21 cellular contexts compared by ENCODE assay signal in genomic region chr3:141863497-141863896, GRCh38. TPM values are rescaled to one million over a fixed set of nuclear protein-coding genes. Genes with fewer than 3 reads are reported as not detected.
DNase-seq lines count a peak whose midpoint lies in the region; ATAC-seq, FAIRE-seq and TF ChIP-seq lines count a peak whose summit lies in the region.
"Had no signal": no experiment of that assay in that cellular context is flagged by ENCODE, and none has a peak within 500 bp of the region (broad histone marks: within the 10 kb centered on the region; RNA-seq: fewer than 3 reads in every experiment).

No MANE protein-coding gene starts in this region.

- POLR2A ChIA-PET in endothelial cell of umbilical vein (lab: Charles Lee), result no interaction called here
- POLR2A ChIA-PET in CD4-positive, alpha-beta memory T cell (lab: Charles Lee; ENCODE audit: partially characterized antibody), result no interaction called here

- 25 to 46% methylated on average over 1 of the region's 1 CpG for WGBS in heart right ventricle, 2 donors
- WGBS in gastroesophageal sphincter (ENCODE audit: low coverage in 1 of 2), 2 donors, result 25 to 30% methylated on average over 1 of the region's 1 CpG

- TF ChIP-seq POLR2A in endothelial cell of umbilical vein (IDR thresholded peaks at IDR 0.05; ENCODE audit: low read depth, low read length) (no peak), gastroesophageal sphincter (IDR thresholded peaks at IDR 0.05) (no peak)

- CTCF ChIA-PET in endothelial cell of umbilical vein (lab: Charles Lee), result no interaction called here
- CTCF ChIA-PET in CD4-positive, alpha-beta memory T cell (lab: Charles Lee; ENCODE audit: partially characterized antibody), result no interaction called here

- H3K9me3 Mint-ChIP-seq in CD4-positive, alpha-beta memory T cell, result no peaks in the 10 kb centered on the region
- H3K9me3 Mint-ChIP-seq: activated naive CD4-positive, alpha-beta T cell treated with anti-CD3 and anti-CD28 coated beads for 36 hours; natural killer cell treated with Interleukin-12 subunit alpha and Interleukin-12 subunit beta and Interleukin-15 and Interleukin-18, amount 100 ng/mL, for 72 hours; stimulated activated effector memory CD8-positive, alpha-beta T cell treated with anti-CD3 and anti-CD28 coated beads, Interleukin-12 subunit alpha, Interleukin-12 subunit beta, amount 100 ng/mL, for 72 hours had no signal

- intact Hi-C loops in heart right ventricle (cut with DNase I) (loop anchor here in 2 of 10 donors (5.0 kb wide), 1 partner anchor 66 kb away; no protein-coding TSS in a partner anchor), left cardiac atrium (cut with DNase I) (no loop called here), endothelial cell of umbilical vein (cut with micrococcal nuclease) (no loop called here), sciatic nerve (cut with DNase I) (loop anchor here (10.0 kb wide), 1 partner anchor 1599 kb away; no protein-coding TSS in a partner anchor)
- intact Hi-C loops in CD4-positive, alpha-beta memory T cell (cut with micrococcal nuclease), result no loop called here

- peak; percentile 8 for FAIRE-seq in endothelial cell of umbilical vein (lab: Jason Lieb, UNC)

- ATAC-seq in heart right ventricle (peak in 4 of 8 donors; percentile 28 to 68 (median 48)), left cardiac atrium (no peak), sciatic nerve (peak; percentile 58), gastroesophageal sphincter (no peak)
- ATAC-seq: body of pancreas; natural killer cell treated with Interleukin-12 subunit alpha and Interleukin-12 subunit beta and Interleukin-15 and Interleukin-18, amount 100 ng/mL, for 72 hours; stimulated activated effector memory CD8-positive, alpha-beta T cell treated with anti-CD3 and anti-CD28 coated beads, Interleukin-12 subunit alpha, Interleukin-12 subunit beta, amount 100 ng/mL, for 72 hours had no signal

- H3K79me2 ChIP-seq in endothelial cell of umbilical vein (ENCODE audit: control insufficient read depth, insufficient read depth, low read length), result no peaks in the 10 kb centered on the region

- H3K27me3 ChIP-seq in heart right ventricle (no peaks in the 10 kb centered on the region), endothelial cell of umbilical vein (ENCODE audit: control insufficient read depth in 2 of 2, insufficient read depth in 2 of 2, low read length in 2 of 2) (no peaks in the 10 kb centered on the region), gastroesophageal sphincter (no peaks in the 10 kb centered on the region)
- no peaks in the 10 kb centered on the region for H3K27me3 ChIP-seq in CD4-positive, alpha-beta memory T cell (ENCODE audit: insufficient read depth, low read length)
- H3K27me3 ChIP-seq: BE2C, body of pancreas had no signal

- dilution Hi-C loops in endothelial cell of umbilical vein (cut with MboI; ENCODE audit: extremely low pct_ligation_motif_present, low sequenced_read_pairs), result no loop called here

- H3K27ac ChIP-seq in heart right ventricle (peak overlapping the region in 7 of 10 donors; percentile 4 to 77 (median 19)), endothelial cell of umbilical vein (ENCODE audit: insufficient read depth, low read depth, low read length) (no peak overlapping the region), gastroesophageal sphincter (no peak overlapping the region)
- H3K27ac ChIP-seq in CD4-positive, alpha-beta memory T cell (ENCODE audit: low read depth, low read length), result no peak overlapping the region
- H3K27ac ChIP-seq: PC-9 had no signal

- no peak overlapping the region for H3K27ac Mint-ChIP-seq in CD4-positive, alpha-beta memory T cell
- H3K27ac Mint-ChIP-seq: activated naive CD4-positive, alpha-beta T cell treated with anti-CD3 and anti-CD28 coated beads for 36 hours; natural killer cell treated with Interleukin-12 subunit alpha and Interleukin-12 subunit beta and Interleukin-15 and Interleukin-18, amount 100 ng/mL, for 72 hours; stimulated activated effector memory CD8-positive, alpha-beta T cell treated with anti-CD3 and anti-CD28 coated beads, Interleukin-12 subunit alpha, Interleukin-12 subunit beta, amount 100 ng/mL, for 72 hours had no signal

- H3K27me3 Mint-ChIP-seq in CD4-positive, alpha-beta memory T cell, result no peaks in the 10 kb centered on the region

- H3K9me3 ChIP-seq in heart right ventricle (no peaks in the 10 kb centered on the region), endothelial cell of umbilical vein (replicated peaks; ENCODE audit: control insufficient read depth, insufficient read depth, low read length) (no peaks in the 10 kb centered on the region), gastroesophageal sphincter (no peaks in the 10 kb centered on the region)
- no peaks in the 10 kb centered on the region for H3K9me3 ChIP-seq in CD4-positive, alpha-beta memory T cell (ENCODE audit: control insufficient read depth in 1 of 2, low read length in 2 of 2)
- H3K9me3 ChIP-seq: BE2C, body of pancreas had no signal

- no peak overlapping the region for H3K4me2 ChIP-seq in endothelial cell of umbilical vein (ENCODE audit: insufficient read depth, low read length)
- H3K4me2 ChIP-seq: PC-9 had no signal

- H3K4me3 ChIP-seq in heart right ventricle (no peak overlapping the region), endothelial cell of umbilical vein (replicated peaks in 1 of 3; ENCODE audit: insufficient read depth in 1 of 3, low read depth in 1 of 3, low read length in 3 of 3) (no peak overlapping the region), gastroesophageal sphincter (no peak overlapping the region)
- no peak overlapping the region for H3K4me3 ChIP-seq in CD4-positive, alpha-beta memory T cell (ENCODE audit: low read length in 2 of 2)
- H3K4me3 ChIP-seq: body of pancreas, PC-9 had no signal

- no peak overlapping the region for H2AFZ ChIP-seq in endothelial cell of umbilical vein (ENCODE audit: low read depth, low read length)
- H2AFZ ChIP-seq: PC-9 had no signal

- no peaks in the 10 kb centered on the region for H4K20me1 ChIP-seq in endothelial cell of umbilical vein (replicated peaks; ENCODE audit: control insufficient read depth, extremely low read depth, insufficient read depth, low read length)

- DNase-seq in heart right ventricle (no peak), left cardiac atrium (no peak), SIG-M5 treated with dmso at 0.1 percent for 504 hours (lab: John Stamatoyannopoulos, UW; ENCODE audit: unreplicated experiment) (peak; percentile 89), endothelial cell of umbilical vein (ENCODE audit: low read depth, low spot score) (peak; percentile 30), sciatic nerve (ENCODE audit: low spot score) (no peak), NCI-H748 (lab: John Stamatoyannopoulos, UW; ENCODE audit: unreplicated experiment) (no peak)
- DNase-seq in CD4-positive, alpha-beta memory T cell, result no peak
- DNase-seq: activated CD4-positive, CD25-positive, alpha-beta regulatory T cell treated with anti-CD3 and anti-CD28 coated beads, Interleukin-2, amount 50 U/mL, for 72 hours; activated naive CD4-positive, alpha-beta T cell treated with anti-CD3 and anti-CD28 coated beads for 36 hours; activated T-cell treated with anti-CD3 and anti-CD28 coated beads, Interleukin-2, amount 50 U/mL, for 48 hours; BE2C; body of pancreas; Calu3; foreskin melanocyte; NCI-H524 treated with DMSO at 0.1 percent for 48 hours; PC-9; posterior cingulate gyrus; T-helper 9 cell had no signal

- H3K4me3 Mint-ChIP-seq in CD4-positive, alpha-beta memory T cell, result no peak overlapping the region
- H3K4me3 Mint-ChIP-seq: activated naive CD4-positive, alpha-beta T cell treated with anti-CD3 and anti-CD28 coated beads for 36 hours; natural killer cell treated with Interleukin-12 subunit alpha and Interleukin-12 subunit beta and Interleukin-15 and Interleukin-18, amount 100 ng/mL, for 72 hours; stimulated activated effector memory CD8-positive, alpha-beta T cell treated with anti-CD3 and anti-CD28 coated beads, Interleukin-12 subunit alpha, Interleukin-12 subunit beta, amount 100 ng/mL, for 72 hours had no signal

- H3K36me3 ChIP-seq in heart right ventricle, result no peaks in the 10 kb centered on the region
- H3K36me3 ChIP-seq in endothelial cell of umbilical vein (ENCODE audit: control insufficient read depth in 2 of 2, extremely low read depth in 1 of 2, insufficient read depth in 2 of 2, low read length in 2 of 2), result no peaks in the 10 kb centered on the region
- H3K36me3 ChIP-seq in CD4-positive, alpha-beta memory T cell (ENCODE audit: insufficient read depth, low read length), result no peaks in the 10 kb centered on the region
- no peaks in the 10 kb centered on the region for H3K36me3 ChIP-seq in gastroesophageal sphincter
- H3K36me3 ChIP-seq: BE2C had no signal

- no TSS peak for BruUV-seq in endothelial cell of umbilical vein (replicated peaks; lab: Mats Ljungman, UMichigan)

- H3K4me1 ChIP-seq in heart right ventricle, result peaks cover 3 to 43% (median 22%) of the 10 kb centered on the region in 9 donors
- H3K4me1 ChIP-seq in endothelial cell of umbilical vein (ENCODE audit: control insufficient read depth, extremely low read depth, insufficient read depth, low read length), result peaks cover 19% of the 10 kb centered on the region
- H3K4me1 ChIP-seq in CD4-positive, alpha-beta memory T cell (ENCODE audit: insufficient read depth, low read length), result no peaks in the 10 kb centered on the region
- H3K4me1 ChIP-seq in gastroesophageal sphincter, result no peaks in the 10 kb centered on the region
- H3K4me1 ChIP-seq: body of pancreas had no signal

- H3K9me1 ChIP-seq in endothelial cell of umbilical vein (replicated peaks; ENCODE audit: control insufficient read depth, extremely low read depth, insufficient read depth, low read length), result no peaks in the 10 kb centered on the region

- peaks cover 0 to 4% (median 0%) of the 10 kb centered on the region in 4 donors for H3K4me1 Mint-ChIP-seq in CD4-positive, alpha-beta memory T cell
- H3K4me1 Mint-ChIP-seq: stimulated activated effector memory CD8-positive, alpha-beta T cell treated with anti-CD3 and anti-CD28 coated beads, Interleukin-12 subunit alpha, Interleukin-12 subunit beta, amount 100 ng/mL, for 72 hours had no signal

- TF ChIP-seq CTCF in heart right ventricle (IDR thresholded peaks at IDR 0.05) (no peak), endothelial cell of umbilical vein (IDR thresholded peaks at IDR 0.05; ENCODE audit: extremely low read depth in 1 of 2, insufficient read depth in 1 of 2, low read depth in 1 of 2, low read length in 2 of 2) (no peak), gastroesophageal sphincter (IDR thresholded peaks at IDR 0.05) (no peak)

- TF ChIP-seq EP300 in gastroesophageal sphincter (IDR thresholded peaks at IDR 0.05), result no peak

- H3K9ac ChIP-seq in endothelial cell of umbilical vein (replicated peaks; ENCODE audit: extremely low read depth, insufficient read depth, low read length), result no peak overlapping the region

- H3K36me3 Mint-ChIP-seq in CD4-positive, alpha-beta memory T cell, result no peaks in the 10 kb centered on the region
- H3K36me3 Mint-ChIP-seq: natural killer cell treated with Interleukin-12 subunit alpha and Interleukin-12 subunit beta and Interleukin-15 and Interleukin-18, amount 100 ng/mL, for 72 hours; stimulated activated effector memory CD8-positive, alpha-beta T cell treated with anti-CD3 and anti-CD28 coated beads, Interleukin-12 subunit alpha, Interleukin-12 subunit beta, amount 100 ng/mL, for 72 hours had no signal

RNA-seq across cellular contexts. Expression of gene ATP1B3, which starts 12.9 kb away (rescaled TPM):
- total RNA-seq in heart right ventricle (100 to 1,000 TPM in 1 of 10 donors, 10 to 100 TPM in 9; 21.7 to 118 (median 36.4) TPM), left cardiac atrium (100 to 1,000 TPM in 1 of 2 donors, 10 to 100 TPM in 1; 68.0 to 117 TPM), endothelial cell of umbilical vein (198 and 227 TPM in 2 replicates), sciatic nerve (126 TPM), gastroesophageal sphincter (10 to 100 TPM; 25.1 to 94.5 (median 57.3) TPM)
- polyA plus RNA-seq in heart right ventricle (10 to 100 TPM; 39.3 to 95.7 TPM), endothelial cell of umbilical vein (243 and 279 TPM in 2 replicates)
- polyA plus RNA-seq in endothelial cell of umbilical vein (2011; cell fraction: cytosol; rRNA removed), result 222 and 229 TPM in 2 replicates
- polyA plus RNA-seq in endothelial cell of umbilical vein (2011; cell fraction: nucleus; rRNA removed), result 125 and 161 TPM in 2 replicates
- polyA plus RNA-seq in endothelial cell of umbilical vein (2012), result 232 and 271 TPM in 2 replicates
- polyA minus RNA-seq in endothelial cell of umbilical vein, result 190 and 197 TPM in 2 replicates
- polyA minus RNA-seq in endothelial cell of umbilical vein (2011; cell fraction: cytosol; rRNA and poly(A)+ RNA removed), result 202 TPM
- 48.1 and 57.8 TPM in 2 replicates for polyA minus RNA-seq in endothelial cell of umbilical vein (2011; cell fraction: nucleus; rRNA and poly(A)+ RNA removed)
- total RNA-seq in CD4-positive, alpha-beta memory T cell, result 10 to 100 TPM; 28.3 to 31.3 TPM
- polyA plus RNA-seq in CD4-positive, alpha-beta memory T cell, result 100 to 1,000 TPM; 114 to 132 TPM

Comparison
In these comparisons a context has a peak if more than half of its experiments do, and no peak if none do; other contexts are left out.
1. DNase-seq: peak in SIG-M5 treated with dmso at 0.1 percent for 504 hours (single experiment) and endothelial cell of umbilical vein (single experiment); none in heart right ventricle (0 of 2), left cardiac atrium (single experiment), sciatic nerve (single experiment), NCI-H748 (single experiment) and CD4-positive, alpha-beta memory T cell (0 of 5).
2. H3K27ac ChIP-seq: peak in heart right ventricle (7 of 10); none in endothelial cell of umbilical vein (single experiment), CD4-positive, alpha-beta memory T cell (single experiment) and gastroesophageal sphincter (0 of 4).